In the genomic region with DNA sequence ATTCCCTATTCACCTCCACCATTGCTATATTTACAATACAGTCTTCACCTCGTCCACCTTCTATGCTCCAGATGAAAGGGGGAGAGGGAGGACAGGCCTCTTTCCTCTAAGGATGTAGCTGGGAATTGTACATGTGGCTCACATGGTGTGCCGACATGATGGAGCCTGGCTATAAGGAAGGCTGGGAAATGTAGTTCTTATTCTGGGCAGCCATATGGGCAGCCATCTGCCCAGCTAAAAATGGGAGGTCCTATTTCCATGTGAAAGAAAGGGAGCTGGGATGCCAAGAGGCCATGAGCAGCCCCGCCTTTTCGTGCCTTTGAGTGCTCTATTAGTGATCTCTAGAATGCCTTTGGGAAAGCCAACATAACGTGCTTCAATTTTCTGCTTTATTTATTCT, we compare ENCODE assay signal across 20 cellular contexts. TPM values are rescaled to one million over a fixed set of nuclear protein-coding genes. Genes with fewer than 3 reads are reported as not detected.
DNase-seq lines count a peak whose midpoint lies in the region; ATAC-seq and TF ChIP-seq lines count a peak whose summit lies in the region.
"Had no signal": no experiment of that assay in that cellular context is flagged by ENCODE, and none has a peak within 500 bp of the region (broad histone marks: within the 10 kb centered on the region; RNA-seq: fewer than 3 reads in every experiment).

No MANE protein-coding gene starts in this region.

- ATAC-seq in WTC11 (peak; percentile 55), left colon (no peak)
- ATAC-seq in activated T-helper 17 cell treated with anti-CD3 and anti-CD28 coated beads, Interleukin-2, amount 50 U/mL, for 72 hours (replicated peaks), result no peak
- ATAC-seq: activated T-cell treated with anti-CD3 and anti-CD28 coated beads, Interleukin-2, amount 50 U/mL, for 72 hours had no signal

- H3K36me3 Mint-ChIP-seq in WTC11 (no peaks in the 10 kb centered on the region), nephron progenitor cell (ENCODE audit: low read depth) (no peaks in the 10 kb centered on the region)
- no peaks in the 10 kb centered on the region for H3K36me3 Mint-ChIP-seq in activated T-helper 17 cell treated with anti-CD3 and anti-CD28 coated beads, Interleukin-2, amount 50 U/mL, for 72 hours (ENCODE audit: low read depth)
- H3K36me3 Mint-ChIP-seq: activated naive CD8-positive, alpha-beta T cell; CD8-positive, alpha-beta memory T cell had no signal

- no peak overlapping the region for H3K27ac Mint-ChIP-seq in WTC11
- no peak overlapping the region for H3K27ac Mint-ChIP-seq in nephron progenitor cell
- H3K27ac Mint-ChIP-seq in activated T-helper 17 cell treated with anti-CD3 and anti-CD28 coated beads, Interleukin-2, amount 50 U/mL, for 72 hours, result no peak overlapping the region
- H3K27ac Mint-ChIP-seq: activated B cell treated with CpG ODN at 0.5 μM for 24 hours; activated naive CD8-positive, alpha-beta T cell; activated T-cell treated with anti-CD3 and anti-CD28 coated beads, Interleukin-2, amount 50 U/mL, for 72 hours; CD8-positive, alpha-beta memory T cell had no signal

- H3K9me3 Mint-ChIP-seq in WTC11 (no peaks in the 10 kb centered on the region), nephron progenitor cell (no peaks in the 10 kb centered on the region)
- H3K9me3 Mint-ChIP-seq in activated T-helper 17 cell treated with anti-CD3 and anti-CD28 coated beads, Interleukin-2, amount 50 U/mL, for 72 hours, result no peaks in the 10 kb centered on the region
- H3K9me3 Mint-ChIP-seq: activated B cell treated with CpG ODN at 0.5 μM for 24 hours; activated T-cell treated with anti-CD3 and anti-CD28 coated beads, Interleukin-2, amount 50 U/mL, for 72 hours; CD8-positive, alpha-beta memory T cell had no signal

- peaks cover under 1% of the 10 kb centered on the region; the same call in 1 of the 2 replicates for H3K27me3 Mint-ChIP-seq in WTC11 (ENCODE audit: low read depth)
- peaks cover 10% of the 10 kb centered on the region for H3K27me3 Mint-ChIP-seq in nephron progenitor cell (ENCODE audit: low read depth, poor library complexity)
- H3K27me3 Mint-ChIP-seq in activated T-helper 17 cell treated with anti-CD3 and anti-CD28 coated beads, Interleukin-2, amount 50 U/mL, for 72 hours, result peaks cover 10% of the 10 kb centered on the region
- H3K27me3 Mint-ChIP-seq: activated B cell treated with CpG ODN at 0.5 μM for 24 hours had no signal

- H3K4me1 Mint-ChIP-seq in WTC11 (peaks cover 37% of the 10 kb centered on the region), nephron progenitor cell (peaks cover 21% of the 10 kb centered on the region)
- no peaks in the 10 kb centered on the region for H3K4me1 Mint-ChIP-seq in activated T-helper 17 cell treated with anti-CD3 and anti-CD28 coated beads, Interleukin-2, amount 50 U/mL, for 72 hours
- H3K4me1 Mint-ChIP-seq: CD8-positive, alpha-beta memory T cell had no signal

- intact Hi-C loops in left colon (cut with DNase I, micrococcal nuclease), result no loop called here

- POLR2A ChIA-PET in WTC11 (lab: Charles Lee), result interaction anchor here (0.6 kb wide), 2 partner anchors 12 to 1070 kb away, joined by 3 to 4 read pairs; no protein-coding TSS in a partner anchor

- TF ChIP-seq CTCF in WTC11 (IDR thresholded peaks at IDR 0.05) (no peak), nephron progenitor cell (IDR thresholded peaks at IDR 0.05) (no peak)

- H3K4me3 Mint-ChIP-seq in WTC11 (no peak overlapping the region), nephron progenitor cell (no peak overlapping the region)
- H3K4me3 Mint-ChIP-seq in activated T-helper 17 cell treated with anti-CD3 and anti-CD28 coated beads, Interleukin-2, amount 50 U/mL, for 72 hours, result no peak overlapping the region
- H3K4me3 Mint-ChIP-seq: activated B cell treated with CpG ODN at 0.5 μM for 24 hours; activated naive CD8-positive, alpha-beta T cell; activated T-cell treated with anti-CD3 and anti-CD28 coated beads, Interleukin-2, amount 50 U/mL, for 72 hours; CD8-positive, alpha-beta memory T cell had no signal

- DNase-seq in DMS 273 treated with DMSO at 0.1 percent for 48 hours (lab: John Stamatoyannopoulos, UW), result peak; percentile 97
- peak; percentile 19 to 51 for DNase-seq in NCI-H187 (lab: John Stamatoyannopoulos, UW)
- peak; percentile 17 for DNase-seq in WTC11 (ENCODE audit: low spot score)
- DNase-seq in iPS-NIHi11 (ENCODE audit: low spot score), result peak; percentile 37
- DNase-seq in left colon, result no peak
- no peak for DNase-seq in NK-92 (lab: John Stamatoyannopoulos, UW; ENCODE audit: unreplicated experiment)
- DNase-seq in nephron progenitor cell, result no peak
- DNase-seq: activated B cell treated with CpG ODN at 0.5 μM for 24 hours; activated T-cell treated with anti-CD3 and anti-CD28 coated beads, Interleukin-2, amount 50 U/mL, for 72 hours; brain microvascular endothelial cell; CD8-positive, alpha-beta memory T cell; erythroblast; NCI-H226; OCI-M1; ovary; sigmoid colon; stimulated activated CD4-positive, alpha-beta T cell treated with anti-CD3 and anti-CD28 coated beads, Interleukin-1b, Interleukin-23, amount 100 ng/mL, for 48 hours; T-helper 2 cell had no signal

- CTCF ChIA-PET in WTC11 (lab: Charles Lee), result interaction anchor here (0.8 to 2.4 kb wide), 4 partner anchors 44 to 274 kb away, joined by 3 to 7 read pairs (median 4); no protein-coding TSS in a partner anchor

TF ChIP-seq in WTC11, 78 proteins besides CTCF, POLR2A, EP300 and RAD21 (continues in another document):
- TF ChIP-seq, protein P1, sequence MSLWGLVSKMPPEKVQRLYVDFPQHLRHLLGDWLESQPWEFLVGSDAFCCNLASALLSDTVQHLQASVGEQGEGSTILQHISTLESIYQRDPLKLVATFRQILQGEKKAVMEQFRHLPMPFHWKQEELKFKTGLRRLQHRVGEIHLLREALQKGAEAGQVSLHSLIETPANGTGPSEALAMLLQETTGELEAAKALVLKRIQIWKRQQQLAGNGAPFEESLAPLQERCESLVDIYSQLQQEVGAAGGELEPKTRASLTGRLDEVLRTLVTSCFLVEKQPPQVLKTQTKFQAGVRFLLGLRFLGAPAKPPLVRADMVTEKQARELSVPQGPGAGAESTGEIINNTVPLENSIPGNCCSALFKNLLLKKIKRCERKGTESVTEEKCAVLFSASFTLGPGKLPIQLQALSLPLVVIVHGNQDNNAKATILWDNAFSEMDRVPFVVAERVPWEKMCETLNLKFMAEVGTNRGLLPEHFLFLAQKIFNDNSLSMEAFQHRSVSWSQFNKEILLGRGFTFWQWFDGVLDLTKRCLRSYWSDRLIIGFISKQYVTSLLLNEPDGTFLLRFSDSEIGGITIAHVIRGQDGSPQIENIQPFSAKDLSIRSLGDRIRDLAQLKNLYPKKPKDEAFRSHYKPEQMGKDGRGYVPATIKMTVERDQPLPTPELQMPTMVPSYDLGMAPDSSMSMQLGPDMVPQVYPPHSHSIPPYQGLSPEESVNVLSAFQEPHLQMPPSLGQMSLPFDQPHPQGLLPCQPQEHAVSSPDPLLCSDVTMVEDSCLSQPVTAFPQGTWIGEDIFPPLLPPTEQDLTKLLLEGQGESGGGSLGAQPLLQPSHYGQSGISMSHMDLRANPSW (CRISPR knock-in tag; conservative IDR thresholded peaks at IDR 0.05; ENCODE audit: low read depth), result no peak
- TF ChIP-seq NR3C1 (CRISPR knock-in tag; conservative IDR thresholded peaks at IDR 0.05; ENCODE audit: low read depth) (no peak), JUN (CRISPR knock-in tag; IDR thresholded peaks at IDR 0.05) (no peak), GABPB1 (CRISPR knock-in tag; IDR thresholded peaks at IDR 0.05) (no peak), GRHL2 (CRISPR knock-in tag; IDR thresholded peaks at IDR 0.05; ENCODE audit: insufficient replicate concordance, severe bottlenecking) (no peak)
- TF ChIP-seq, protein P2, sequence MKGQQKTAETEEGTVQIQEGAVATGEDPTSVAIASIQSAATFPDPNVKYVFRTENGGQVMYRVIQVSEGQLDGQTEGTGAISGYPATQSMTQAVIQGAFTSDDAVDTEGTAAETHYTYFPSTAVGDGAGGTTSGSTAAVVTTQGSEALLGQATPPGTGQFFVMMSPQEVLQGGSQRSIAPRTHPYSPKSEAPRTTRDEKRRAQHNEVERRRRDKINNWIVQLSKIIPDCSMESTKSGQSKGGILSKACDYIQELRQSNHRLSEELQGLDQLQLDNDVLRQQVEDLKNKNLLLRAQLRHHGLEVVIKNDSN (CRISPR knock-in tag; IDR thresholded peaks at IDR 0.05), result peak; percentile 75; the same call in 1 of the 2 replicates
- TF ChIP-seq, protein P3, sequence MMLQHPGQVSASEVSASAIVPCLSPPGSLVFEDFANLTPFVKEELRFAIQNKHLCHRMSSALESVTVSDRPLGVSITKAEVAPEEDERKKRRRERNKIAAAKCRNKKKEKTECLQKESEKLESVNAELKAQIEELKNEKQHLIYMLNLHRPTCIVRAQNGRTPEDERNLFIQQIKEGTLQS (CRISPR knock-in tag; conservative IDR thresholded peaks at IDR 0.05), result no peak
- TF ChIP-seq, protein P4, sequence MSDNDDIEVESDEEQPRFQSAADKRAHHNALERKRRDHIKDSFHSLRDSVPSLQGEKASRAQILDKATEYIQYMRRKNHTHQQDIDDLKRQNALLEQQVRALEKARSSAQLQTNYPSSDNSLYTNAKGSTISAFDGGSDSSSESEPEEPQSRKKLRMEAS (CRISPR knock-in tag; IDR thresholded peaks at IDR 0.05), result peak; percentile 50; the same call in 1 of the 2 replicates
- TF ChIP-seq, protein P5, sequence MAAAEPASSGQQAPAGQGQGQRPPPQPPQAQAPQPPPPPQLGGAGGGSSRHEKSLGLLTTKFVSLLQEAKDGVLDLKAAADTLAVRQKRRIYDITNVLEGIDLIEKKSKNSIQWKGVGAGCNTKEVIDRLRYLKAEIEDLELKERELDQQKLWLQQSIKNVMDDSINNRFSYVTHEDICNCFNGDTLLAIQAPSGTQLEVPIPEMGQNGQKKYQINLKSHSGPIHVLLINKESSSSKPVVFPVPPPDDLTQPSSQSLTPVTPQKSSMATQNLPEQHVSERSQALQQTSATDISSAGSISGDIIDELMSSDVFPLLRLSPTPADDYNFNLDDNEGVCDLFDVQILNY (CRISPR knock-in tag; IDR thresholded peaks at IDR 0.05), result no peak

RNA-seq across cellular contexts. Expression of a gene that starts 27.1 kb away (rescaled TPM):
- total RNA-seq in WTC11 (2021), result 0.73 to 0.96 TPM (median 0.94 TPM) in 3 replicates
- total RNA-seq in left colon, result 100 to 1,000 TPM; 271 to 338 TPM
- total RNA-seq in activated T-helper 17 cell treated with anti-CD3 and anti-CD28 coated beads, Interleukin-2, amount 50 U/mL, for 72 hours, result 1 to 10 TPM; 1.2 to 1.4 TPM

Comparison
In these comparisons a context has a peak if more than half of its experiments do, and no peak if none do; other contexts are left out.
1. DNase-seq: peak in DMS 273 treated with DMSO at 0.1 percent for 48 hours (single experiment), NCI-H187 (2 of 2), WTC11 (single experiment) and iPS-NIHi11 (single experiment); none in left colon (0 of 2), NK-92 (single experiment) and nephron progenitor cell (single experiment).
2. RNA of a gene that starts 27.1 kb away (total RNA-seq): 271 to 338 TPM in left colon; 1.2 to 1.4 TPM in activated T-helper 17 cell treated with anti-CD3 and anti-CD28 coated beads, Interleukin-2, amount 50 U/mL, for 72 hours and 0.73 to 0.96 TPM in WTC11; every median in the first group is over 100 times any median in the second.